ENCODE assay signal across 9 cellular contexts in genomic region chr6:13331516-13332348, GRCh38. TPM values are rescaled to one million over a fixed set of nuclear protein-coding genes. Genes with fewer than 3 reads are reported as not detected.
DNase-seq lines count a peak whose midpoint lies in the region; ATAC-seq and TF ChIP-seq lines count a peak whose summit lies in the region.
"Had no signal": no experiment of that assay in that cellular context is flagged by ENCODE, and none has a peak within 500 bp of the region (broad histone marks: within the 10 kb centered on the region; RNA-seq: fewer than 3 reads in every experiment).

No MANE protein-coding gene starts in this region.

- DNase-seq in Caki2 (ENCODE audit: low read depth) (peak; percentile 42), IMR-90 (peak; percentile 29), SW 1271 (lab: John Stamatoyannopoulos, UW) (peak; percentile 10 to 62), right cardiac atrium (no peak), type B pancreatic cell (ENCODE audit: extremely low spot score, unreplicated experiment) (no peak)
- DNase-seq in activated CD8-positive, alpha-beta memory T cell treated with anti-CD3 and anti-CD28 coated beads, Interleukin-2, amount 10 ng/mL, durations not matched to agents 7 days and 5 days: no peak
- no peak for DNase-seq in effector memory CD8-positive, alpha-beta T cell

- no peaks in the 10 kb centered on the region for H3K36me3 ChIP-seq in IMR-90 (ENCODE audit: control insufficient read depth, insufficient read depth, low read length)

- H2AK5ac ChIP-seq in IMR-90 (ENCODE audit: low read depth, low read length): no peak overlapping the region

- H3K9me3 ChIP-seq in IMR-90 (ENCODE audit: control insufficient read depth, insufficient read depth, low read length) (no peaks in the 10 kb centered on the region), right cardiac atrium (ENCODE audit: control insufficient read depth, low read length) (no peaks in the 10 kb centered on the region)

- TF ChIP-seq RAD21 in IMR-90 (IDR thresholded peaks at IDR 0.05; ENCODE audit: low read length): peak; percentile 59

- no peak overlapping the region for H2BK5ac ChIP-seq in IMR-90 (ENCODE audit: low read depth, low read length, poor library complexity, severe bottlenecking)

- POLR2A ChIA-PET in IMR-90 (lab: Charles Lee; ENCODE audit: unreplicated experiment): no interaction called here

- no peak overlapping the region for H3K23ac ChIP-seq in IMR-90 (ENCODE audit: low read depth, low read length)

- H3K27ac ChIP-seq in IMR-90 (ENCODE audit: insufficient read depth, low read length): no peak overlapping the region
- peak overlapping the region; percentile 51 for H3K27ac ChIP-seq in right cardiac atrium (ENCODE audit: low read length)

- no TSS peak for BruUV-seq in IMR-90 (replicated peaks; lab: Mats Ljungman, UMichigan)

- peaks cover 4 to 15% of the 10 kb centered on the region in 2 experiments; a peak in 3 of 4 replicates for H3K79me1 ChIP-seq in IMR-90 (ENCODE audit: low read depth in 1 of 2, low read length in 2 of 2)

- H3K4me3 Mint-ChIP-seq in type B pancreatic cell: peak overlapping the region; percentile 44
- H3K4me3 Mint-ChIP-seq in activated CD8-positive, alpha-beta memory T cell treated with anti-CD3 and anti-CD28 coated beads, Interleukin-2, amount 10 ng/mL, durations not matched to agents 7 days and 5 days: no peak overlapping the region
- H3K4me3 Mint-ChIP-seq in effector memory CD8-positive, alpha-beta T cell: no peak overlapping the region

- intact Hi-C loops in IMR-90 (cut with micrococcal nuclease) (loop anchor here (1.0 to 10.0 kb wide), 2 partner anchors 136 to 697 kb away; no protein-coding TSS in a partner anchor), right cardiac atrium (cut with DNase I) (loop anchor here (5.0 to 10.0 kb wide), 5 partner anchors 83 to 419 kb away; partner anchors contain the start of genes GFOD1 (in 2 of the 4) and SIRT5 (in 1 of the 4))

- no peak overlapping the region for H4K91ac ChIP-seq in IMR-90 (ENCODE audit: insufficient read depth, low read depth, low read length)

- no peaks in the 10 kb centered on the region for H3K36me3 Mint-ChIP-seq in type B pancreatic cell
- no peaks in the 10 kb centered on the region for H3K36me3 Mint-ChIP-seq in activated CD8-positive, alpha-beta memory T cell treated with anti-CD3 and anti-CD28 coated beads, Interleukin-2, amount 10 ng/mL, durations not matched to agents 7 days and 5 days
- H3K36me3 Mint-ChIP-seq in effector memory CD8-positive, alpha-beta T cell (ENCODE audit: insufficient read depth): peaks cover 13% of the 10 kb centered on the region

- H2AFZ ChIP-seq in IMR-90 (replicated peaks; ENCODE audit: low read length, poor library complexity): no peak overlapping the region

- peak overlapping the region; percentile 37 for H3K27ac Mint-ChIP-seq in type B pancreatic cell
- H3K27ac Mint-ChIP-seq in activated CD8-positive, alpha-beta memory T cell treated with anti-CD3 and anti-CD28 coated beads, Interleukin-2, amount 10 ng/mL, durations not matched to agents 7 days and 5 days: no peak overlapping the region
- H3K27ac Mint-ChIP-seq in effector memory CD8-positive, alpha-beta T cell: peak overlapping the region in 1 of 2 donors; percentile 18

- no peak overlapping the region for H2AK9ac ChIP-seq in IMR-90 (replicated peaks; ENCODE audit: low read depth, low read length, poor library complexity)

- H4K8ac ChIP-seq in IMR-90 (ENCODE audit: low read depth in 2 of 2, low read length in 2 of 2): no peak overlapping the region

- H3K18ac ChIP-seq in IMR-90 (ENCODE audit: low read depth, low read length): no peak overlapping the region

- H2BK120ac ChIP-seq in IMR-90 (ENCODE audit: low read depth, low read length): no peak overlapping the region

- H3K27me3 ChIP-seq in IMR-90 (ENCODE audit: control insufficient read depth, insufficient read depth, low read length) (no peaks in the 10 kb centered on the region), right cardiac atrium (ENCODE audit: control insufficient read depth, insufficient read depth) (no peaks in the 10 kb centered on the region)

- in situ Hi-C loops in Caki2 (cut with HindIII; ENCODE audit: low pct_unique_long_range_greater_than_20kb, low sequenced_read_pairs) (no loop called here), IMR-90 (cut with MboI; ENCODE audit: low sequenced_read_pairs) (no loop called here)

- H3K27me3 Mint-ChIP-seq in type B pancreatic cell: no peaks in the 10 kb centered on the region
- no peaks in the 10 kb centered on the region for H3K27me3 Mint-ChIP-seq in activated CD8-positive, alpha-beta memory T cell treated with anti-CD3 and anti-CD28 coated beads, Interleukin-2, amount 10 ng/mL, durations not matched to agents 7 days and 5 days
- H3K27me3 Mint-ChIP-seq in effector memory CD8-positive, alpha-beta T cell: no peaks in the 10 kb centered on the region
- H3K27me3 Mint-ChIP-seq: IgD-negative memory B cell had no signal

- no peak overlapping the region for H3K4me2 ChIP-seq in IMR-90 (ENCODE audit: low read depth, low read length)

- H3K56ac ChIP-seq in IMR-90 (ENCODE audit: extremely low read depth, insufficient read depth, low read length): no peak overlapping the region

- H4K5ac ChIP-seq in IMR-90 (ENCODE audit: low read depth, low read length): no peak overlapping the region

- CTCF ChIA-PET in IMR-90 (lab: Yijun Ruan, JAX): interaction anchor here (0.6 to 2.0 kb wide), 7 partner anchors 9 to 206 kb away, joined by 3 to 7 read pairs (median 4); no protein-coding TSS in a partner anchor
- CTCF ChIA-PET in activated CD8-positive, alpha-beta memory T cell treated with anti-CD3 and anti-CD28 coated beads, Interleukin-2, amount 10 ng/mL, durations not matched to agents 7 days and 5 days (lab: Charles Lee): interaction anchor here (0.7 to 2.1 kb wide), 20 partner anchors 10 to 421 kb away, joined by 3 to 8 read pairs (median 4); partner anchors contain the start of genes NOL7 and SIRT5

- no peak for ATAC-seq in IMR-90 (ENCODE audit: low read depth)
- peak in 1 of 2 donors; percentile 7 for ATAC-seq in right cardiac atrium
- no peak for ATAC-seq in activated CD8-positive, alpha-beta memory T cell treated with anti-CD3 and anti-CD28 coated beads, Interleukin-2, amount 10 ng/mL, durations not matched to agents 7 days and 5 days
- no peak for ATAC-seq in GM19452 (IDR thresholded peaks at IDR 0.05; ENCODE audit: unreplicated experiment)
- no peak for ATAC-seq in effector memory CD8-positive, alpha-beta T cell (replicated peaks)

- H3K14ac ChIP-seq in IMR-90 (replicated peaks; ENCODE audit: low read depth, low read length): no peak overlapping the region

- TF ChIP-seq CTCF in IMR-90 (conservative IDR thresholded peaks at IDR 0.05; ENCODE audit: low read depth, low read length) (peak; percentile 65), type B pancreatic cell (conservative IDR thresholded peaks at IDR 0.05) (peak; percentile 74)

- H3K4me1 ChIP-seq in IMR-90 (ENCODE audit: control insufficient read depth, insufficient read depth, low read length): no peaks in the 10 kb centered on the region; the same call in none of the 2 replicates
- no peaks in the 10 kb centered on the region for H3K4me1 ChIP-seq in right cardiac atrium (ENCODE audit: control insufficient read depth, insufficient read depth, low read length)

- no peak overlapping the region for H2BK15ac ChIP-seq in IMR-90 (ENCODE audit: low read depth, low read length)

- no peaks in the 10 kb centered on the region; the same call in 1 of the 2 replicates for H3K9me1 ChIP-seq in IMR-90 (ENCODE audit: insufficient read depth, low read length)

- no peak overlapping the region for H3K4ac ChIP-seq in IMR-90 (ENCODE audit: low read depth, low read length)

- no peak for TF ChIP-seq POLR2A in IMR-90 (IDR thresholded peaks at IDR 0.05; ENCODE audit: low read depth, low read length)

- H3K9ac ChIP-seq in IMR-90 (ENCODE audit: low read depth, low read length): no peak overlapping the region

- dilution Hi-C loops in IMR-90 (cut with HindIII; ENCODE audit: low sequenced_read_pairs, unreplicated experiment): no loop called here

- H3K9me3 Mint-ChIP-seq in type B pancreatic cell: no peaks in the 10 kb centered on the region
- no peaks in the 10 kb centered on the region for H3K9me3 Mint-ChIP-seq in activated CD8-positive, alpha-beta memory T cell treated with anti-CD3 and anti-CD28 coated beads, Interleukin-2, amount 10 ng/mL, durations not matched to agents 7 days and 5 days (ENCODE audit: low read depth)
- H3K9me3 Mint-ChIP-seq in effector memory CD8-positive, alpha-beta T cell: no peaks in the 10 kb centered on the region
- H3K9me3 Mint-ChIP-seq: IgD-negative memory B cell had no signal

- H3K4me3 ChIP-seq in IMR-90 (ENCODE audit: insufficient read depth, low read depth, low read length): no peak overlapping the region
- H3K4me3 ChIP-seq in right cardiac atrium (ENCODE audit: low read length): no peak overlapping the region

- no peak overlapping the region for H2BK20ac ChIP-seq in IMR-90 (ENCODE audit: low read depth, low read length)

- no CpG with 5 or more reads among the region's 13 CpGs for WGBS in IMR-90 (ENCODE audit: extremely low coverage in 2 of 2, insufficient read length in 1 of 2), 2 experiments
- WGBS in right cardiac atrium: 43% methylated on average over 13 of the region's 13 CpGs

- no peaks in the 10 kb centered on the region for H4K20me1 ChIP-seq in IMR-90 (ENCODE audit: insufficient read depth, low read length)

- peaks cover 24% of the 10 kb centered on the region for H3K4me1 Mint-ChIP-seq in type B pancreatic cell (ENCODE audit: unreplicated experiment)
- H3K4me1 Mint-ChIP-seq in activated CD8-positive, alpha-beta memory T cell treated with anti-CD3 and anti-CD28 coated beads, Interleukin-2, amount 10 ng/mL, durations not matched to agents 7 days and 5 days: peaks cover 21% of the 10 kb centered on the region
- peaks cover 9 to 19% of the 10 kb centered on the region in 2 donors for H3K4me1 Mint-ChIP-seq in effector memory CD8-positive, alpha-beta T cell (ENCODE audit: low read depth in 2 of 2)

TF ChIP-seq in IMR-90, 13 proteins besides CTCF, POLR2A, EP300 and RAD21:
- TF ChIP-seq MAFK (IDR thresholded peaks at IDR 0.05; ENCODE audit: low read depth, low read length) (no peak), MXI1 (IDR thresholded peaks at IDR 0.05; ENCODE audit: borderline replicate concordance, low read depth, low read length) (no peak), SMC3 (IDR thresholded peaks at IDR 0.05; ENCODE audit: low read depth, low read length) (peak; percentile 52; the same call in 1 of the 2 replicates), RFX5 (IDR thresholded peaks at IDR 0.05; ENCODE audit: low read depth, low read length) (no peak)
TF ChIP-seq in IMR-90: peak in this region for 1.

RNA-seq across cellular contexts. Expression of gene TBC1D7, which starts 3.4 kb away (rescaled TPM):
- total RNA-seq in Caki2 (2014; rRNA removed; shearing (Covaris generic); ENCODE audit: low replicate concordance): 44.6 and 48.1 TPM in 2 replicates
- total RNA-seq in IMR-90 (2012; rRNA removed) (14.3 and 16.4 TPM in 2 replicates), right cardiac atrium (10 to 100 TPM; 21.0 to 41.8 (median 24.2) TPM), type B pancreatic cell (ENCODE audit: low replicate concordance) (26.2 and 28.7 TPM in 2 replicates)
- polyA plus RNA-seq in IMR-90 (2012; rRNA removed) (17.6 and 22.6 TPM in 2 replicates), right cardiac atrium (31.8 TPM)
- polyA plus RNA-seq in IMR-90 (2012; cell fraction: cytosol; rRNA removed): 9.8 and 23.1 TPM in 2 replicates
- polyA plus RNA-seq in IMR-90 (2012; cell fraction: nucleus; rRNA removed; ENCODE audit: low replicate concordance): 3.2 and 15.3 TPM in 2 replicates
- 10 to 100 TPM; 25.1 to 26.0 TPM for total RNA-seq in activated CD8-positive, alpha-beta memory T cell treated with anti-CD3 and anti-CD28 coated beads, Interleukin-2, amount 10 ng/mL, durations not matched to agents 7 days and 5 days

Comparison
In these comparisons a context has a peak if more than half of its experiments do, and no peak if none do; other contexts are left out.
1. DNase-seq: peak in Caki2 (single experiment), IMR-90 (single experiment) and SW 1271 (2 of 2); none in right cardiac atrium (0 of 3), type B pancreatic cell (single experiment), activated CD8-positive, alpha-beta memory T cell treated with anti-CD3 and anti-CD28 coated beads, Interleukin-2, amount 10 ng/mL, durations not matched to agents 7 days and 5 days (single experiment) and effector memory CD8-positive, alpha-beta T cell (0 of 3).